18 cellular contexts compared by ENCODE assay signal in genomic region chr1:106846656-106847055, GRCh38.
DNase-seq lines count a peak whose midpoint lies in the region; ATAC-seq, FAIRE-seq and TF ChIP-seq lines count a peak whose summit lies in the region.
"Had no signal": no experiment of that assay in that cellular context is flagged by ENCODE, and none has a peak within 500 bp of the region (broad histone marks: within the 10 kb centered on the region; RNA-seq: fewer than 3 reads in every experiment).

No MANE protein-coding gene starts in this region.

- no TSS peak for BruUV-seq in mammary epithelial cell (replicated peaks; lab: Mats Ljungman, UMichigan)

- ATAC-seq in GM21825 (IDR thresholded peaks at IDR 0.05; ENCODE audit: unreplicated experiment) = peak; percentile 98
- peak; percentile 99 for ATAC-seq in HG03135 (IDR thresholded peaks at IDR 0.05; ENCODE audit: unreplicated experiment)
- ATAC-seq: T-helper 17 cell had no signal

- H3K27me3 ChIP-seq in mammary epithelial cell (ENCODE audit: insufficient read depth, low read length) (peaks cover 4% of the 10 kb centered on the region), tibial artery (no peaks in the 10 kb centered on the region)
- H3K27me3 ChIP-seq: ascending aorta, transverse colon had no signal

- no peaks in the 10 kb centered on the region for H4K20me1 ChIP-seq in mammary epithelial cell (ENCODE audit: insufficient read depth, low read length)

- no peaks in the 10 kb centered on the region for H3K79me2 ChIP-seq in mammary epithelial cell (ENCODE audit: insufficient read depth, low read length)

- no peak overlapping the region for H3K9ac ChIP-seq in mammary epithelial cell (ENCODE audit: insufficient read depth, low read length)

- intact Hi-C loops in mammary epithelial cell (cut with micrococcal nuclease) = no loop called here
- intact Hi-C loops in tibial artery (cut with DNase I; ENCODE audit: low total_unique reads) = no loop called here

- H2AFZ ChIP-seq in mammary epithelial cell (ENCODE audit: low read depth, low read length) = no peak overlapping the region

- CTCF ChIA-PET in mammary epithelial cell (lab: Charles Lee; ENCODE audit: low non-redundant PET) = no interaction called here

- FAIRE-seq in GM19239 (lab: Jason Lieb, UNC) = peak; percentile 26
- FAIRE-seq: HTR-8/SVneo had no signal

- 64% methylated on average over 1 of the region's 1 CpG for WGBS in mammary epithelial cell (ENCODE audit: low coverage, missing lambda C conversion rate)

- in situ Hi-C loops in mammary epithelial cell (cut with MboI; ENCODE audit: low sequenced_read_pairs in 2 of 2) = no loop called here

- H3K27ac ChIP-seq in mammary epithelial cell (ENCODE audit: insufficient read depth, low read depth, low read length) (no peak overlapping the region), tibial artery (no peak overlapping the region)
- H3K27ac ChIP-seq: ascending aorta, transverse colon had no signal

- no peak for DNase-seq in GM19239 (ENCODE audit: insufficient read length, low spot score)
- peak; percentile 73 for DNase-seq in kidney glomerular epithelial cell (lab: John Stamatoyannopoulos, UW)
- no peak for DNase-seq in mammary epithelial cell
- no peak for DNase-seq in NCI-H187 (lab: John Stamatoyannopoulos, UW)
- DNase-seq in tibial artery = no peak
- DNase-seq in GM10266 (ENCODE audit: extremely low spot score) = no peak
- DNase-seq: activated CD4-positive, alpha-beta T cell treated with anti-CD3 and anti-CD28 coated beads, Interleukin-2, amount 10 ng/mL, durations not matched to agents 7 days and 5 days; CD4-positive, CD25-positive, alpha-beta regulatory T cell; NCI-H1048; NCI-H446; posterior cingulate gyrus; stimulated activated CD4-positive, alpha-beta T cell treated with anti-CD3 and anti-CD28 coated beads, Interleukin-15, amount 100 ng/mL, for 24 hours; T-helper 17 cell; transverse colon had no signal

- H3K4me1 ChIP-seq in mammary epithelial cell (ENCODE audit: insufficient read depth, low read length) (no peaks in the 10 kb centered on the region), tibial artery (no peaks in the 10 kb centered on the region)
- H3K4me1 ChIP-seq: ascending aorta, transverse colon had no signal

- H3K4me3 ChIP-seq in mammary epithelial cell (replicated peaks in 1 of 3; ENCODE audit: insufficient read depth in 1 of 3, low read depth in 2 of 3, low read length in 3 of 3) = no peak overlapping the region
- H3K4me3 ChIP-seq in tibial artery = no peak overlapping the region
- H3K4me3 ChIP-seq: ascending aorta, transverse colon had no signal

- H3K36me3 ChIP-seq in mammary epithelial cell (ENCODE audit: insufficient read depth, low read length) (no peaks in the 10 kb centered on the region), tibial artery (no peaks in the 10 kb centered on the region)
- H3K36me3 ChIP-seq: ascending aorta, transverse colon had no signal

- TF ChIP-seq CTCF in mammary epithelial cell (conservative IDR thresholded peaks at IDR 0.05 in 1 of 2, IDR thresholded peaks at IDR 0.05 in 1 of 2; ENCODE audit: extremely low read depth in 1 of 2, insufficient read depth in 1 of 2, low read depth in 1 of 2, low read length in 2 of 2) (no peak), tibial artery (IDR thresholded peaks at IDR 0.05) (no peak), GM10266 (IDR thresholded peaks at IDR 0.05; ENCODE audit: control insufficient read depth, insufficient read depth, low read depth, missing control alignments) (no peak)

- dilution Hi-C loops in mammary epithelial cell (cut with HindIII; ENCODE audit: low sequenced_read_pairs) = no loop called here

- no peak overlapping the region for H3K4me2 ChIP-seq in mammary epithelial cell (ENCODE audit: insufficient read depth, low read depth, low read length)

- H3K9me3 ChIP-seq in mammary epithelial cell (replicated peaks; ENCODE audit: insufficient read depth, low read length) = no peaks in the 10 kb centered on the region
- no peaks in the 10 kb centered on the region for H3K9me3 ChIP-seq in tibial artery
- H3K9me3 ChIP-seq: ascending aorta, transverse colon had no signal
